Comparison of ENCODE assay signal across 23 cellular contexts in the genomic region with DNA sequence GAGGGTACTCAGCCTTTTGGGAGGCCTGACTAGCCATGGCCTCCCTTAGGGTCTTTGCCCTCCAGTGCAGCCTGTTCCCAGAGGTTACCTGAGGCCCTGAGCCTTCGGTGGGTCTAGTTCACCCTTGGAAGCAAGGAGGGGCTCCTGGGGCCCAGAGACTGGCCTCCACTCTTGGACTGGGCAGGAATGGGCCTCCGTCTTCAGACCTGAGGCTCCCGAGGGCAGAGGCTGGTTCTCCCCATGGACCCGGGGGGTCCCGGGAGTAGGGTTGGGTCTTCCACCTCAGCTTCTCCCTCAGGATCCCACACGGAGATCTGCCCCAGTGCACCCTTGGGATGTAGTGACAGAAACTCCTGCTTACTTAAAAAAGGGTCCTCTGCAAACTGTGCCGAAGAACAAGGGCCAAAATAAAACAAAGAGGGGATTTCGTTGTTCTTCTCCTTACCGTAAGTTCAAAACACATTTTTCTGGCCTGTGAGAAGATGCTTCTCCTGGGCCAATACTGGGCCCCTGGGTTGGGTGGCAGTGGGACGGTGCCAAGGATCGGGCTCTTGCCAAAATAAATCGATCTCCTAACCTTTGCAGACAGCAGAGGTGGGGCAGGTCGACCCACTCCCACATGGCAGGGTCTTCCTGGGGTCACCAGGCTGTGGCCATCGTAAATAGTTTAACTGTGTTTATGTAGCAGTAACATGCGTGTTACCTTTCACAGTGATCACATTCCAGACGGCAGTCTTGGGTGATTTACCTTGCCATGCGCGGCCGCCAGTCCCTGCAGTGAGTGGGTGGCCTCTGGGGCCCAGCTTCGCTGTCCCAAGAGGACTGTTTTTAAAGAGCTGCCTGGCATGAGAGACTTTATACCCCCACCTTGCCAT.
"Had no signal": no experiment of that assay in that cellular context is flagged by ENCODE, and none has a peak within 500 bp of the region (broad histone marks: within the 10 kb centered on the region; RNA-seq: fewer than 3 reads in every experiment).

No MANE protein-coding gene starts in this region.

- H3K36me3 ChIP-seq: left ventricle myocardium inferior, transverse colon, vagina had no signal

- H3K4me3 ChIP-seq: hepatocyte, left ventricle myocardium inferior, transverse colon, vagina had no signal

- H3K27me3 ChIP-seq: hepatocyte, transverse colon, vagina had no signal

- H3K36me3 Mint-ChIP-seq: brain; naive thymus-derived CD8-positive, alpha-beta T cell had no signal

- H3K9me3 ChIP-seq: left ventricle myocardium inferior, transverse colon, vagina had no signal

- DNase-seq: activated B cell treated with CpG ODN at 0.5 μM for 24 hours; activated CD4-positive, alpha-beta T cell treated with anti-CD3 and anti-CD28 coated beads for 48 hours; activated CD8-positive, alpha-beta T cell treated with anti-CD3 and anti-CD28 coated beads for 36 hours; activated naive CD4-positive, alpha-beta T cell treated with anti-CD3 and anti-CD28 coated beads for 36 hours; activated T-cell treated with anti-CD3 and anti-CD28 coated beads, Interleukin-2, amount 50 U/mL, for 24 hours; caudate nucleus; effector memory CD8-positive, alpha-beta T cell; foreskin fibroblast; islet precursor cell; left ventricle myocardium inferior; mesendoderm; naive thymus-derived CD8-positive, alpha-beta T cell; nucleus accumbens; retina; SW 1271; transverse colon had no signal

- H3K27ac Mint-ChIP-seq: activated B cell treated with CpG ODN at 0.5 μM for 24 hours; activated CD8-positive, alpha-beta T cell treated with anti-CD3 and anti-CD28 coated beads for 36 hours; activated naive CD4-positive, alpha-beta T cell treated with anti-CD3 and anti-CD28 coated beads for 36 hours; activated T-cell treated with anti-CD3 and anti-CD28 coated beads, Interleukin-2, amount 50 U/mL, for 24 hours; activated T-helper 2 cell treated with anti-CD3 and anti-CD28 coated beads, Interferon-gamma antibody, Interleukin-2, Interleukin-4, amounts not matched to agents 10 μg/mL and 5 μg/mL and 100 μg/mL, durations not matched to agents 14 hours and 24 hours and 36 hours; stimulated activated naive CD8-positive, alpha-beta T cell treated with anti-CD3 and anti-CD28 coated beads, Interleukin-15, Interleukin-2, amounts not matched to agents 100 ng/mL and 50 ng/mL, for 24 hours; T-helper 2 cell treated with Interferon-gamma antibody and Interleukin-4, amounts not matched to agents 5 μg/mL and 100 μg/mL, for 36 hours had no signal

- ATAC-seq: activated CD8-positive, alpha-beta T cell treated with anti-CD3 and anti-CD28 coated beads for 36 hours; effector memory CD8-positive, alpha-beta T cell; naive thymus-derived CD8-positive, alpha-beta T cell had no signal

- H3K27ac ChIP-seq: epithelial cell of prostate, hepatocyte, left ventricle myocardium inferior, transverse colon, vagina had no signal

- H3K9me3 Mint-ChIP-seq: activated B cell treated with CpG ODN at 0.5 μM for 24 hours; activated CD8-positive, alpha-beta T cell treated with anti-CD3 and anti-CD28 coated beads for 36 hours; activated naive CD4-positive, alpha-beta T cell treated with anti-CD3 and anti-CD28 coated beads for 36 hours; activated T-cell treated with anti-CD3 and anti-CD28 coated beads, Interleukin-2, amount 50 U/mL, for 24 hours; activated T-helper 2 cell treated with anti-CD3 and anti-CD28 coated beads, Interferon-gamma antibody, Interleukin-2, Interleukin-4, amounts not matched to agents 10 μg/mL and 5 μg/mL and 100 μg/mL, durations not matched to agents 14 hours and 24 hours and 36 hours; brain; effector memory CD8-positive, alpha-beta T cell; naive thymus-derived CD8-positive, alpha-beta T cell; stimulated activated naive CD8-positive, alpha-beta T cell treated with anti-CD3 and anti-CD28 coated beads, Interleukin-15, Interleukin-2, amounts not matched to agents 100 ng/mL and 50 ng/mL, for 24 hours; T-helper 2 cell treated with Interferon-gamma antibody and Interleukin-4, amounts not matched to agents 5 μg/mL and 100 μg/mL, for 36 hours had no signal

- H3K27me3 Mint-ChIP-seq: activated CD8-positive, alpha-beta T cell treated with anti-CD3 and anti-CD28 coated beads for 36 hours; activated T-cell treated with anti-CD3 and anti-CD28 coated beads, Interleukin-2, amount 50 U/mL, for 24 hours had no signal

- H3K4me3 Mint-ChIP-seq: activated B cell treated with CpG ODN at 0.5 μM for 24 hours; activated CD8-positive, alpha-beta T cell treated with anti-CD3 and anti-CD28 coated beads for 36 hours; activated naive CD4-positive, alpha-beta T cell treated with anti-CD3 and anti-CD28 coated beads for 36 hours; activated T-cell treated with anti-CD3 and anti-CD28 coated beads, Interleukin-2, amount 50 U/mL, for 24 hours; brain; effector memory CD8-positive, alpha-beta T cell; naive thymus-derived CD8-positive, alpha-beta T cell; stimulated activated naive CD8-positive, alpha-beta T cell treated with anti-CD3 and anti-CD28 coated beads, Interleukin-15, Interleukin-2, amounts not matched to agents 100 ng/mL and 50 ng/mL, for 24 hours; T-helper 2 cell treated with Interferon-gamma antibody and Interleukin-4, amounts not matched to agents 5 μg/mL and 100 μg/mL, for 36 hours had no signal

- H3K4me1 ChIP-seq: left ventricle myocardium inferior had no signal
